Comparison of ENCODE assay signal across 29 cellular contexts in genomic region chr13:79900356-79900755, GRCh38.
"Had no signal": no experiment of that assay in that cellular context is flagged by ENCODE, and none has a peak within 500 bp of the region (broad histone marks: within the 10 kb centered on the region; RNA-seq: fewer than 3 reads in every experiment).

No MANE protein-coding gene starts in this region.

- H3K4me1 ChIP-seq: neural progenitor cell, parathyroid adenoma, right lobe of liver, sigmoid colon, suprapubic skin, testis, tibial artery, transverse colon, upper lobe of right lung, uterus had no signal

- H3K27me3 ChIP-seq: neural progenitor cell, right lobe of liver, sigmoid colon, spleen, suprapubic skin, testis, tibial artery, transverse colon, upper lobe of right lung, uterus had no signal

- H2AFZ ChIP-seq: neural progenitor cell, parathyroid adenoma had no signal

- H3K4me2 ChIP-seq: neural progenitor cell had no signal

- DNase-seq: natural killer cell; occipital lobe; ovary; posterior cingulate gyrus; psoas muscle; right cardiac atrium; right lobe of liver; sigmoid colon; spleen; stimulated activated CD4-positive, alpha-beta T cell treated with anti-CD3 and anti-CD28 coated beads, Interleukin-12 subunit alpha, Interleukin-12 subunit beta, amount 100 ng/mL, for 4 hours; stimulated activated CD4-positive, alpha-beta T cell treated with anti-CD3 and anti-CD28 coated beads, Interleukin-1b, Interleukin-23, amount 100 ng/mL, for 48 hours; stimulated activated CD4-positive, alpha-beta T cell treated with anti-CD3 and anti-CD28 coated beads, Interleukin-4, amount 100 ng/mL, for 1 hour; stimulated activated CD4-positive, alpha-beta T cell treated with anti-CD3 and anti-CD28 coated beads, Interleukin-4, amount 100 ng/mL, for 4 hours; stimulated activated CD8-positive, alpha-beta memory T cell treated with anti-CD3 and anti-CD28 coated beads, Interleukin-4, amount 100 ng/mL, for 48 hours; stimulated activated naive CD4-positive, alpha-beta T cell; stimulated activated naive CD8-positive, alpha-beta T cell treated with anti-CD3 and anti-CD28 coated beads, Interleukin-15, amount 100 ng/mL, for 72 hours; stimulated activated naive CD8-positive, alpha-beta T cell treated with anti-CD3 and anti-CD28 coated beads, Interleukin-15, Interleukin-2, amounts not matched to agents 100 U/mL and 50 U/mL, for 24 hours; substantia nigra; testis; tibial artery; transverse colon; upper lobe of right lung; uterus had no signal

- H3K79me2 ChIP-seq: parathyroid adenoma had no signal

- H3K9me3 ChIP-seq: ovary, psoas muscle, right lobe of liver, sigmoid colon, spleen, suprapubic skin, testis, tibial artery, transverse colon, upper lobe of right lung, uterus had no signal

- H3K36me3 ChIP-seq: neural progenitor cell, ovary, right lobe of liver, sigmoid colon, spleen, suprapubic skin, tibial artery, transverse colon, upper lobe of right lung, uterus had no signal

- ATAC-seq: natural killer cell; psoas muscle; right cardiac atrium; right lobe of liver; stimulated activated memory B cell treated with anti-CD40 and anti-IgM and Interleukin-4, amounts not matched to agents 10 μg/mL and 1 μg/mL and 100 μg/mL, for 72 hours; stimulated activated naive CD8-positive, alpha-beta T cell treated with anti-CD3 and anti-CD28 coated beads, Interleukin-15, amount 100 ng/mL, for 72 hours; stimulated activated naive CD8-positive, alpha-beta T cell treated with anti-CD3 and anti-CD28 coated beads, Interleukin-15, Interleukin-2, amounts not matched to agents 100 U/mL and 50 U/mL, for 24 hours; upper lobe of right lung had no signal

- H3K9ac ChIP-seq: neural progenitor cell, parathyroid adenoma had no signal

- H3K4me3 ChIP-seq: neural progenitor cell, ovary, psoas muscle, right lobe of liver, sigmoid colon, skin epidermis, smooth muscle cell, spleen, suprapubic skin, testis, tibial artery, transverse colon, upper lobe of right lung, uterus had no signal

- H3K27ac ChIP-seq: neural progenitor cell, ovary, parathyroid adenoma, psoas muscle, right lobe of liver, sigmoid colon, skin epidermis, suprapubic skin, testis, tibial artery, transverse colon, upper lobe of right lung, uterus had no signal
